Comparison of ENCODE assay signal across 1 cellular context in genomic region chr21:45140346-45140940, GRCh38.
A peak's percentile ranks its signal among the peaks of the same experiment; 100 is the strongest.
TF ChIP-seq lines count a peak whose summit lies in the region.

No MANE protein-coding gene starts in this region.

TF ChIP-seq in HEK293, 187 proteins besides CTCF, POLR2A, EP300 and RAD21 (continued from another document):
- TF ChIP-seq MZF1 (tag by site-specific recombination; IDR thresholded peaks at IDR 0.05; ENCODE audit: borderline replicate concordance) (no peak), ZNF596 (tag by site-specific recombination; IDR thresholded peaks at IDR 0.05) (no peak), ZNF112 (tag by site-specific recombination; IDR thresholded peaks at IDR 0.05) (no peak), ZNF747 (tag by site-specific recombination; IDR thresholded peaks at IDR 0.05) (no peak), MEIS1 (CRISPR knock-in tag; IDR thresholded peaks at IDR 0.05; ENCODE audit: borderline replicate concordance) (no peak), KLF1 (tag by site-specific recombination; IDR thresholded peaks at IDR 0.05) (no peak), GLIS2 (tag by site-specific recombination; IDR thresholded peaks at IDR 0.05) (no peak), ZNF585B (tag by site-specific recombination; IDR thresholded peaks at IDR 0.05) (no peak), ZNF174 (tag by site-specific recombination; IDR thresholded peaks at IDR 0.05) (no peak), ZNF510 (tag by site-specific recombination; IDR thresholded peaks at IDR 0.05; ENCODE audit: insufficient replicate concordance) (no peak), ZNF404 (tag by site-specific recombination; IDR thresholded peaks at IDR 0.05) (no peak), ZNF350 (tag by site-specific recombination; IDR thresholded peaks at IDR 0.05) (no peak), ZNF692 (tag by site-specific recombination; IDR thresholded peaks at IDR 0.05) (0 out of 2 replicates have a peak, but pooled peaks have one; percentile 18), ZNF600 (tag by site-specific recombination; IDR thresholded peaks at IDR 0.05) (peak; percentile 66), ZNF654 (tag by site-specific recombination; IDR thresholded peaks at IDR 0.05; ENCODE audit: low read depth) (peak; percentile 96), ZNF530 (tag by site-specific recombination; IDR thresholded peaks at IDR 0.05; ENCODE audit: low read depth) (no peak), ZNF561 (tag by site-specific recombination; IDR thresholded peaks at IDR 0.05; ENCODE audit: borderline replicate concordance) (0 out of 2 replicates have a peak, but pooled peaks have one; percentile 28), ZNF571 (tag by site-specific recombination; IDR thresholded peaks at IDR 0.05) (no peak), ZNF223 (tag by site-specific recombination; IDR thresholded peaks at IDR 0.05) (no peak), ZNF514 (tag by site-specific recombination; IDR thresholded peaks at IDR 0.05) (no peak), ZNF133 (tag by site-specific recombination; IDR thresholded peaks at IDR 0.05) (no peak), ZNF280D (tag by site-specific recombination; IDR thresholded peaks at IDR 0.05) (no peak), IKZF3 (tag by site-specific recombination; IDR thresholded peaks at IDR 0.05) (no peak), ZNF121 (tag by site-specific recombination; IDR thresholded peaks at IDR 0.05) (no peak), KLF7 (tag by site-specific recombination; IDR thresholded peaks at IDR 0.05; ENCODE audit: borderline replicate concordance) (no peak), ZNF610 (tag by site-specific recombination; IDR thresholded peaks at IDR 0.05; ENCODE audit: borderline replicate concordance) (peak; percentile 71), ZNF639 (tag by site-specific recombination; IDR thresholded peaks at IDR 0.05) (0 out of 2 replicates have a peak, but pooled peaks have one; percentile 24), ZNF629 (tag by site-specific recombination; IDR thresholded peaks at IDR 0.05) (0 out of 2 replicates have a peak, but pooled peaks have one; percentile 21), ZSCAN30 (tag by site-specific recombination; IDR thresholded peaks at IDR 0.05) (peak; percentile 99), ZNF416 (tag by site-specific recombination; IDR thresholded peaks at IDR 0.05) (no peak), HIC1 (tag by site-specific recombination; IDR thresholded peaks at IDR 0.05) (no peak), OSR2 (tag by site-specific recombination; IDR thresholded peaks at IDR 0.05) (peak; percentile 66), ZNF529 (tag by site-specific recombination; IDR thresholded peaks at IDR 0.05; ENCODE audit: insufficient replicate concordance) (no peak), ZNF202 (tag by site-specific recombination; IDR thresholded peaks at IDR 0.05; ENCODE audit: borderline replicate concordance) (no peak), ZNF184 (tag by site-specific recombination; IDR thresholded peaks at IDR 0.05) (no peak), REPIN1 (tag by site-specific recombination; IDR thresholded peaks at IDR 0.05; ENCODE audit: low read depth) (no peak), KLF8 (tag by site-specific recombination; IDR thresholded peaks at IDR 0.05) (no peak), ZNF211 (tag by site-specific recombination; IDR thresholded peaks at IDR 0.05; ENCODE audit: low read depth) (no peak), SETDB1 (IDR thresholded peaks at IDR 0.05; ENCODE audit: insufficient read length, low read length) (no peak), GFI1B (tag by site-specific recombination; IDR thresholded peaks at IDR 0.05) (no peak), ZNF626 (tag by site-specific recombination; IDR thresholded peaks at IDR 0.05) (no peak), ZNF138 (tag by site-specific recombination; IDR thresholded peaks at IDR 0.05; ENCODE audit: borderline replicate concordance) (no peak), ZFP41 (tag by site-specific recombination; IDR thresholded peaks at IDR 0.05; ENCODE audit: borderline replicate concordance) (no peak), ZSCAN4 (tag by site-specific recombination; IDR thresholded peaks at IDR 0.05) (peak; percentile 96), KLF10 (tag by site-specific recombination; IDR thresholded peaks at IDR 0.05) (no peak), ZNF660 (tag by site-specific recombination; IDR thresholded peaks at IDR 0.05) (peak; percentile 51), ZNF623 (tag by site-specific recombination; IDR thresholded peaks at IDR 0.05) (no peak), ZEB2 (tag by site-specific recombination; IDR thresholded peaks at IDR 0.05) (0 out of 2 replicates have a peak, but pooled peaks have one; percentile 19), ZNF37A (tag by site-specific recombination; IDR thresholded peaks at IDR 0.05) (no peak), HOXD13 (CRISPR knock-in tag; IDR thresholded peaks at IDR 0.05; ENCODE audit: borderline replicate concordance) (no peak), ZNF701 (tag by site-specific recombination; IDR thresholded peaks at IDR 0.05) (no peak), ZNF843 (tag by site-specific recombination; IDR thresholded peaks at IDR 0.05) (no peak), ZBTB6 (tag by site-specific recombination; IDR thresholded peaks at IDR 0.05) (no peak)
- TF ChIP-seq, protein P1, sequence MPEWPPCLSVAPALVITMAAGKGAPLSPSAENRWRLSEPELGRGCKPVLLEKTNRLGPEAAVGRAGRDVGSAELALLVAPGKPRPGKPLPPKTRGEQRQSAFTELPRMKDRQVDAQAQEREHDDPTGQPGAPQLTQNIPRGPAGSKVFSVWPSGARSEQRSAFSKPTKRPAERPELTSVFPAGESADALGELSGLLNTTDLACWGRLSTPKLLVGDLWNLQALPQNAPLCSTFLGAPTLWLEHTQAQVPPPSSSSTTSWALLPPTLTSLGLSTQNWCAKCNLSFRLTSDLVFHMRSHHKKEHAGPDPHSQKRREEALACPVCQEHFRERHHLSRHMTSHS (tag by site-specific recombination; IDR thresholded peaks at IDR 0.05): no peak
- TF ChIP-seq, protein P2, sequence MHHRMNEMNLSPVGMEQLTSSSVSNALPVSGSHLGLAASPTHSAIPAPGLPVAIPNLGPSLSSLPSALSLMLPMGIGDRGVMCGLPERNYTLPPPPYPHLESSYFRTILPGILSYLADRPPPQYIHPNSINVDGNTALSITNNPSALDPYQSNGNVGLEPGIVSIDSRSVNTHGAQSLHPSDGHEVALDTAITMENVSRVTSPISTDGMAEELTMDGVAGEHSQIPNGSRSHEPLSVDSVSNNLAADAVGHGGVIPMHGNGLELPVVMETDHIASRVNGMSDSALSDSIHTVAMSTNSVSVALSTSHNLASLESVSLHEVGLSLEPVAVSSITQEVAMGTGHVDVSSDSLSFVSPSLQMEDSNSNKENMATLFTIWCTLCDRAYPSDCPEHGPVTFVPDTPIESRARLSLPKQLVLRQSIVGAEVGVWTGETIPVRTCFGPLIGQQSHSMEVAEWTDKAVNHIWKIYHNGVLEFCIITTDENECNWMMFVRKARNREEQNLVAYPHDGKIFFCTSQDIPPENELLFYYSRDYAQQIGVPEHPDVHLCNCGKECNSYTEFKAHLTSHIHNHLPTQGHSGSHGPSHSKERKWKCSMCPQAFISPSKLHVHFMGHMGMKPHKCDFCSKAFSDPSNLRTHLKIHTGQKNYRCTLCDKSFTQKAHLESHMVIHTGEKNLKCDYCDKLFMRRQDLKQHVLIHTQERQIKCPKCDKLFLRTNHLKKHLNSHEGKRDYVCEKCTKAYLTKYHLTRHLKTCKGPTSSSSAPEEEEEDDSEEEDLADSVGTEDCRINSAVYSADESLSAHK (tag by site-specific recombination; IDR thresholded peaks at IDR 0.05): no peak
- TF ChIP-seq, protein P3, sequence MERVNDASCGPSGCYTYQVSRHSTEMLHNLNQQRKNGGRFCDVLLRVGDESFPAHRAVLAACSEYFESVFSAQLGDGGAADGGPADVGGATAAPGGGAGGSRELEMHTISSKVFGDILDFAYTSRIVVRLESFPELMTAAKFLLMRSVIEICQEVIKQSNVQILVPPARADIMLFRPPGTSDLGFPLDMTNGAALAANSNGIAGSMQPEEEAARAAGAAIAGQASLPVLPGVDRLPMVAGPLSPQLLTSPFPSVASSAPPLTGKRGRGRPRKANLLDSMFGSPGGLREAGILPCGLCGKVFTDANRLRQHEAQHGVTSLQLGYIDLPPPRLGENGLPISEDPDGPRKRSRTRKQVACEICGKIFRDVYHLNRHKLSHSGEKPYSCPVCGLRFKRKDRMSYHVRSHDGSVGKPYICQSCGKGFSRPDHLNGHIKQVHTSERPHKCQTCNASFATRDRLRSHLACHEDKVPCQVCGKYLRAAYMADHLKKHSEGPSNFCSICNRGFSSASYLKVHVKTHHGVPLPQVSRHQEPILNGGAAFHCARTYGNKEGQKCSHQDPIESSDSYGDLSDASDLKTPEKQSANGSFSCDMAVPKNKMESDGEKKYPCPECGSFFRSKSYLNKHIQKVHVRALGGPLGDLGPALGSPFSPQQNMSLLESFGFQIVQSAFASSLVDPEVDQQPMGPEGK (tag by site-specific recombination; IDR thresholded peaks at IDR 0.05): no peak
